25 cellular contexts compared by ENCODE assay signal in genomic region chr18:35559867-35560266, GRCh38.
"Had no signal": no experiment of that assay in that cellular context is flagged by ENCODE, and none has a peak within 500 bp of the region (broad histone marks: within the 10 kb centered on the region; RNA-seq: fewer than 3 reads in every experiment).

No MANE protein-coding gene starts in this region.

- H3K9me3 ChIP-seq: ovary, psoas muscle, stomach, thoracic aorta, thyroid gland, tibial nerve, upper lobe of left lung, vagina had no signal

- H3K4me1 ChIP-seq: neural progenitor cell, parathyroid adenoma, psoas muscle, stomach, thyroid gland, tibial nerve, upper lobe of left lung, vagina had no signal

- H3K9ac ChIP-seq: neural progenitor cell, parathyroid adenoma had no signal

- H3K4me2 ChIP-seq: neural progenitor cell had no signal

- ATAC-seq: natural killer cell; psoas muscle; right cardiac atrium; sciatic nerve; stimulated activated effector memory CD8-positive, alpha-beta T cell treated with anti-CD3 and anti-CD28 coated beads, Interleukin-12 subunit alpha, Interleukin-12 subunit beta, amount 100 ng/mL, for 72 hours; stimulated activated naive B cell treated with anti-CD40 and anti-IgM and Interleukin-4, amounts not matched to agents 10 μg/mL and 1 μg/mL and 100 μg/mL, for 72 hours had no signal

- H3K27me3 ChIP-seq: neural progenitor cell, ovary, stomach, thyroid gland, tibial nerve, vagina had no signal

- H2AFZ ChIP-seq: neural progenitor cell, parathyroid adenoma had no signal

- H3K4me3 ChIP-seq: neural progenitor cell, ovary, psoas muscle, skin epidermis, stomach, thoracic aorta, thyroid gland, tibial nerve, upper lobe of left lung, vagina had no signal

- DNase-seq: natural killer cell; occipital lobe; ovary; posterior cingulate gyrus; psoas muscle; right cardiac atrium; stimulated activated CD4-positive, alpha-beta T cell treated with anti-CD3 and anti-CD28 coated beads, Interleukin-15, amount 100 ng/mL, for 24 hours; stimulated activated CD4-positive, alpha-beta T cell treated with anti-CD3 and anti-CD28 coated beads, Interleukin-2, amount 100 ng/mL, for 24 hours; stimulated activated CD4-positive, alpha-beta T cell treated with anti-CD3 and anti-CD28 coated beads, Interleukin-2, amount 100 ng/mL, for 48 hours; stimulated activated CD4-positive, alpha-beta T cell treated with anti-CD3 and anti-CD28 coated beads, Interleukin-4, amount 100 ng/mL, for 24 hours; stimulated activated naive B cell treated with anti-CD40 and anti-IgM and Interleukin-4, amounts not matched to agents 10 μg/mL and 1 μg/mL and 100 μg/mL, for 72 hours; stimulated activated naive CD4-positive, alpha-beta T cell treated with Interleukin-2 at 50 U/mL for 16 hours; stomach; thyroid gland; trophoblast cell; upper lobe of left lung had no signal

- H3K27ac ChIP-seq: neural progenitor cell, ovary, parathyroid adenoma, psoas muscle, skin epidermis, stomach, thoracic aorta, thyroid gland, tibial nerve, upper lobe of left lung, vagina had no signal

- H3K36me3 ChIP-seq: neural progenitor cell, ovary, stomach, thoracic aorta, thyroid gland, tibial nerve, upper lobe of left lung, vagina had no signal

- FAIRE-seq: urothelium cell line had no signal

- H3K79me2 ChIP-seq: parathyroid adenoma had no signal
